ENCODE assay signal across 21 cellular contexts in the genomic region with DNA sequence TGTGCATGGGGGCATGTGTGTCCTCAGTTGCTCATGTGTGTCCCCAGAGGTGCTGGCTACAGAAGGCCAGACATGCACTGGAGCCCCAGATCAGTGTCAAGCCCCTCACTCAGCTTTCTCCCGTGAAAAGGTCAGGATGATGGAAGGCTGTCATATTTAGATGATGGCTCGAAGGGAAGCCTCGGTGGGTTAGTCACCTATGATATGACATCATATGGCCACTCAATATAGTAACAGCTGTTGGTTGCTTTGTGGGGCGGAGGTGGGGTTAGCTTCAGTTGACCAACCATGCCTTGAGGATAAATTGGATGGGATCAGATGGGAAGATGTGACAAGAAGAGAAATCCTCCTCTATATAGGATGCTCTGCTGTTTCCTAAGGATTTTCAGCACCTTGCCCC. TPM values are rescaled to one million over a fixed set of nuclear protein-coding genes. Genes with fewer than 3 reads are reported as not detected.
A peak's percentile ranks its signal among the peaks of the same experiment; 100 is the strongest.
DNase-seq lines count a peak whose midpoint lies in the region; ATAC-seq and TF ChIP-seq lines count a peak whose summit lies in the region.
"Had no signal": no experiment of that assay in that cellular context is flagged by ENCODE, and none has a peak within 500 bp of the region (broad histone marks: within the 10 kb centered on the region; RNA-seq: fewer than 3 reads in every experiment).

No MANE protein-coding gene starts in this region.

- no peak overlapping the region for H3K4me3 ChIP-seq in OCI-LY7 (ENCODE audit: low read depth, low read length, poor library complexity, severe bottlenecking)
- H3K4me3 ChIP-seq: MG63, mucosa of descending colon, suprapubic skin had no signal

- no peak overlapping the region for H3K27ac ChIP-seq in OCI-LY7 (ENCODE audit: low read depth, low read length, poor library complexity, severe bottlenecking)
- H3K27ac ChIP-seq: suprapubic skin had no signal

- peak overlapping the region; percentile 30 for H3K27ac Mint-ChIP-seq in activated T-cell treated with anti-CD3 and anti-CD28 coated beads, Interleukin-2, amount 50 U/mL, for 24 hours
- peak overlapping the region; percentile 41 for H3K27ac Mint-ChIP-seq in stimulated activated effector memory CD8-positive, alpha-beta T cell treated with anti-CD3 and anti-CD28 coated beads, Interleukin-12 subunit alpha, Interleukin-12 subunit beta, amount 100 ng/mL, for 72 hours
- H3K27ac Mint-ChIP-seq: IgD-negative memory B cell had no signal

- CTCF ChIA-PET in OCI-LY7 (lab: Charles Lee; ENCODE audit: unreplicated experiment) = no interaction called here

- H3K36me3 Mint-ChIP-seq in activated T-cell treated with anti-CD3 and anti-CD28 coated beads, Interleukin-2, amount 50 U/mL, for 24 hours (ENCODE audit: low read depth) = no peaks in the 10 kb centered on the region
- no peaks in the 10 kb centered on the region for H3K36me3 Mint-ChIP-seq in activated T-cell treated with anti-CD3 and anti-CD28 coated beads, Interleukin-2, amount 50 U/mL, for 4 hours (ENCODE audit: insufficient read depth)
- peaks cover 12% of the 10 kb centered on the region for H3K36me3 Mint-ChIP-seq in stimulated activated effector memory CD8-positive, alpha-beta T cell treated with anti-CD3 and anti-CD28 coated beads, Interleukin-12 subunit alpha, Interleukin-12 subunit beta, amount 100 ng/mL, for 72 hours
- H3K36me3 Mint-ChIP-seq: IgD-negative memory B cell had no signal

- H3K4me1 ChIP-seq in OCI-LY7 (ENCODE audit: insufficient read depth, low read length, poor library complexity, severe bottlenecking) = peaks cover 15% of the 10 kb centered on the region

- POLR2A ChIA-PET in OCI-LY7 (lab: Charles Lee) = no interaction called here

- no peak overlapping the region for H3K4me3 Mint-ChIP-seq in activated T-cell treated with anti-CD3 and anti-CD28 coated beads, Interleukin-2, amount 50 U/mL, for 24 hours
- no peak overlapping the region for H3K4me3 Mint-ChIP-seq in activated T-cell treated with anti-CD3 and anti-CD28 coated beads, Interleukin-2, amount 50 U/mL, for 4 hours
- peak overlapping the region; percentile 70 for H3K4me3 Mint-ChIP-seq in stimulated activated effector memory CD8-positive, alpha-beta T cell treated with anti-CD3 and anti-CD28 coated beads, Interleukin-12 subunit alpha, Interleukin-12 subunit beta, amount 100 ng/mL, for 72 hours

- no peak overlapping the region for H3K4me2 ChIP-seq in OCI-LY7 (ENCODE audit: low read length)

- peaks cover 5% of the 10 kb centered on the region for H3K9me3 Mint-ChIP-seq in activated T-cell treated with anti-CD3 and anti-CD28 coated beads, Interleukin-2, amount 50 U/mL, for 24 hours
- peaks cover 4% of the 10 kb centered on the region for H3K9me3 Mint-ChIP-seq in activated T-cell treated with anti-CD3 and anti-CD28 coated beads, Interleukin-2, amount 50 U/mL, for 4 hours
- no peaks in the 10 kb centered on the region for H3K9me3 Mint-ChIP-seq in stimulated activated effector memory CD8-positive, alpha-beta T cell treated with anti-CD3 and anti-CD28 coated beads, Interleukin-12 subunit alpha, Interleukin-12 subunit beta, amount 100 ng/mL, for 72 hours

- no peaks in the 10 kb centered on the region for H3K9me2 ChIP-seq in OCI-LY7 (ENCODE audit: insufficient read depth, low read length)

- no peaks in the 10 kb centered on the region for H4K20me1 ChIP-seq in OCI-LY7 (ENCODE audit: insufficient read depth, low read length)

- intact Hi-C loops in OCI-LY7 (cut with micrococcal nuclease; ENCODE audit: unreplicated experiment) = no loop called here

- H3K36me3 ChIP-seq in OCI-LY7 (ENCODE audit: insufficient read depth, low read length) = no peaks in the 10 kb centered on the region
- H3K36me3 ChIP-seq: MG63, suprapubic skin had no signal

- no TSS peak for BruUV-seq in OCI-LY7 (replicated peaks; lab: Mats Ljungman, UMichigan)

- ATAC-seq in activated T-cell treated with anti-CD3 and anti-CD28 coated beads, Interleukin-2, amount 50 U/mL, for 4 hours = no peak
- ATAC-seq in stimulated activated effector memory CD8-positive, alpha-beta T cell treated with anti-CD3 and anti-CD28 coated beads, Interleukin-12 subunit alpha, Interleukin-12 subunit beta, amount 100 ng/mL, for 72 hours = no peak
- ATAC-seq: left ventricle myocardium superior, mucosa of descending colon had no signal

- H3K9me3 ChIP-seq in OCI-LY7 (ENCODE audit: low read length) = no peaks in the 10 kb centered on the region
- H3K9me3 ChIP-seq: MG63, mucosa of descending colon, suprapubic skin had no signal

- peak overlapping the region; percentile 11; the same call in 1 of the 2 replicates for H2AFZ ChIP-seq in OCI-LY7 (ENCODE audit: low read length)

- peaks cover 37% of the 10 kb centered on the region for H3K4me1 Mint-ChIP-seq in activated T-cell treated with anti-CD3 and anti-CD28 coated beads, Interleukin-2, amount 50 U/mL, for 24 hours (ENCODE audit: low read depth)
- H3K4me1 Mint-ChIP-seq in activated T-cell treated with anti-CD3 and anti-CD28 coated beads, Interleukin-2, amount 50 U/mL, for 4 hours (ENCODE audit: low read depth) = peaks cover 31% of the 10 kb centered on the region
- peaks cover 30% of the 10 kb centered on the region for H3K4me1 Mint-ChIP-seq in stimulated activated effector memory CD8-positive, alpha-beta T cell treated with anti-CD3 and anti-CD28 coated beads, Interleukin-12 subunit alpha, Interleukin-12 subunit beta, amount 100 ng/mL, for 72 hours

- no peaks in the 10 kb centered on the region for H3K79me2 ChIP-seq in OCI-LY7 (ENCODE audit: insufficient read depth, low read depth, low read length)

- DNase-seq in activated T-cell treated with anti-CD3 and anti-CD28 coated beads, Interleukin-2, amount 50 U/mL, for 24 hours = no peak
- DNase-seq in activated T-cell treated with anti-CD3 and anti-CD28 coated beads, Interleukin-2, amount 50 U/mL, for 4 hours = no peak
- DNase-seq in OCI-LY7 (ENCODE audit: low spot score) = no peak
- peak; percentile 19 for DNase-seq in kidney tubule cell (ENCODE audit: low spot score)
- DNase-seq in stimulated activated effector memory CD8-positive, alpha-beta T cell treated with anti-CD3 and anti-CD28 coated beads, Interleukin-12 subunit alpha, Interleukin-12 subunit beta, amount 100 ng/mL, for 72 hours (ENCODE audit: low spot score in 2 of 2) = no peak
- no peak for DNase-seq in NCI-H2227 treated with DMSO at 0.1 percent for 48 hours (lab: John Stamatoyannopoulos, UW)
- DNase-seq in COR-L47 (lab: John Stamatoyannopoulos, UW) = no peak
- no peak for DNase-seq in activated CD4-positive, alpha-beta T cell treated with anti-CD3 and anti-CD28 coated beads, Interleukin-2, amount 50 U/mL, for 4 hours
- DNase-seq: ACHN; C1 segment of cervical spinal cord; dermis blood vessel endothelial cell; DMS79 treated with DMSO at 0.1 percent for 48 hours; left ventricle myocardium superior; MG63; mucosa of descending colon; NCI-H1436 treated with DMSO at 0.1 percent for 48 hours; NCI-H526; Right ventricle myocardium superior; stimulated activated CD4-positive, alpha-beta T cell treated with anti-CD3 and anti-CD28 coated beads, Interleukin-12 subunit alpha, Interleukin-12 subunit beta, amount 100 ng/mL, for 4 hours had no signal

- no peak for TF ChIP-seq CTCF in OCI-LY7 (conservative IDR thresholded peaks at IDR 0.05; ENCODE audit: low read length)

- peaks cover 2% of the 10 kb centered on the region for H3K27me3 Mint-ChIP-seq in activated T-cell treated with anti-CD3 and anti-CD28 coated beads, Interleukin-2, amount 50 U/mL, for 24 hours
- H3K27me3 Mint-ChIP-seq in activated T-cell treated with anti-CD3 and anti-CD28 coated beads, Interleukin-2, amount 50 U/mL, for 4 hours (ENCODE audit: low read depth) = no peaks in the 10 kb centered on the region

RNA-seq across cellular contexts. Expression of gene ATF3, which starts 43.5 kb away (rescaled TPM):
- 10 to 100 TPM; 14.8 to 27.2 (median 16.8) TPM for total RNA-seq in activated T-cell treated with anti-CD3 and anti-CD28 coated beads, Interleukin-2, amount 50 U/mL, for 4 hours
- total RNA-seq in OCI-LY7 (2014; rRNA removed; shearing (Covaris generic)) = 2.7 and 4.7 TPM in 2 replicates
- total RNA-seq in OCI-LY7 (2022) = 2.9 and 3.7 TPM in 2 replicates
